Comparison of ENCODE assay signal across 22 cellular contexts in genomic region chr21:45841033-45841432, GRCh38.
"Had no signal": no experiment of that assay in that cellular context is flagged by ENCODE, and none has a peak within 500 bp of the region (broad histone marks: within the 10 kb centered on the region; RNA-seq: fewer than 3 reads in every experiment).

No MANE protein-coding gene starts in this region.

- H3K27ac ChIP-seq: colonic mucosa, epithelial cell of prostate, esophagus squamous epithelium, gastrocnemius medialis, heart right ventricle, left lung, lower lobe of right lung had no signal

- H3K9me3 ChIP-seq: colonic mucosa, gastrocnemius medialis had no signal

- H3K4me1 ChIP-seq: colonic mucosa, esophagus squamous epithelium, gastrocnemius medialis, heart right ventricle, left lung, lower lobe of right lung had no signal

- H3K4me3 ChIP-seq: colonic mucosa, esophagus squamous epithelium, gastrocnemius medialis, heart right ventricle, left lung, lower lobe of right lung, mucosa of descending colon had no signal

- H3K36me3 ChIP-seq: colonic mucosa, esophagus squamous epithelium, gastrocnemius medialis, heart right ventricle, left lung, lower lobe of right lung had no signal

- DNase-seq: colonic mucosa; cortex of kidney; effector CD8-positive, alpha-beta T cell; effector memory CD8-positive, alpha-beta T cell; endodermal cell; erythroblast; esophagus squamous epithelium; foreskin fibroblast; foreskin melanocyte; gastrocnemius medialis; glutamatergic neuron; head of caudate nucleus; heart right ventricle; hippocampal formation; left cardiac atrium; left lung; left ventricle myocardium superior; lower lobe of right lung; mesenchymal stem cell; mucosa of descending colon; naive B cell had no signal

- H3K27me3 ChIP-seq: colonic mucosa, heart right ventricle, left lung had no signal
